Comparison of ENCODE assay signal across 24 cellular contexts in the genomic region with DNA sequence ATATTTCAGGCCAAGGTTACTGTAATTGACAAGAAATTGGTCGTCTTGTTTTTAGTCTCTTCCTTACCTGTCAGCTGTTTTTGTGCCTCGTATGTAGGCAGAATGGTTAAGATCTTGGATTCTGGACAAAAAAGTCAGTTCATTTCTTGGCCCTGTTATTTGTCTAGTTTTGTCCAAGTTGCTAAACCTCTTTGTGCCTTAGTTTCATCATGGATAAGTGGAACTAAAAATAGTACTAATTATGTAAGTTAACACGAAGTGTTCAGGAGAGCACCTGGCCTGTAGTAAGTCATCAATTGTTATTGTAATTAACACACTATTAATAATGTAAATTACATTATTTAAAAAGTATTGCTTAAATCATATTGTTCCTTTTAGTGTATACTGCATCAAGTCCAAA.
"Had no signal": no experiment of that assay in that cellular context is flagged by ENCODE, and none has a peak within 500 bp of the region (broad histone marks: within the 10 kb centered on the region; RNA-seq: fewer than 3 reads in every experiment).

No MANE protein-coding gene starts in this region.

- H3K4me1 ChIP-seq: neural progenitor cell, parathyroid adenoma, uterus had no signal

- ATAC-seq: heart left ventricle; natural killer cell; psoas muscle; sciatic nerve; stimulated activated naive B cell treated with anti-CD40 and anti-IgM and Interleukin-4, amounts not matched to agents 10 μg/mL and 1 μg/mL and 100 μg/mL, for 72 hours; stimulated activated naive CD8-positive, alpha-beta T cell treated with anti-CD3 and anti-CD28 coated beads, Interleukin-15, Interleukin-2, amounts not matched to agents 100 U/mL and 50 U/mL, for 24 hours had no signal

- DNase-seq: heart left ventricle; islet precursor cell; lower lobe of right lung; naive B cell; natural killer cell; nephron progenitor cell; occipital lobe; psoas muscle; stimulated activated CD4-positive, alpha-beta T cell treated with anti-CD3 and anti-CD28 coated beads, Interleukin-12 subunit alpha, Interleukin-12 subunit beta, amount 100 ng/mL, for 4 hours; stimulated activated CD4-positive, alpha-beta T cell treated with anti-CD3 and anti-CD28 coated beads, Interleukin-15, amount 100 ng/mL, for 24 hours; stimulated activated CD4-positive, alpha-beta T cell treated with anti-CD3 and anti-CD28 coated beads, Interleukin-2, amount 100 ng/mL, for 24 hours; stimulated activated CD4-positive, alpha-beta T cell treated with anti-CD3 and anti-CD28 coated beads, Interleukin-4, amount 100 ng/mL, for 1 hour; stimulated activated naive B cell treated with anti-CD40 and anti-IgM and Interleukin-4, amounts not matched to agents 10 μg/mL and 1 μg/mL and 100 μg/mL, for 72 hours; stimulated activated naive CD8-positive, alpha-beta T cell treated with anti-CD3 and anti-CD28 coated beads, Interleukin-15, Interleukin-2, amounts not matched to agents 100 U/mL and 50 U/mL, for 24 hours; tibial artery; trophoblast cell; uterus had no signal

- H3K4me2 ChIP-seq: neural progenitor cell had no signal

- H3K9me3 ChIP-seq: heart left ventricle, lower lobe of right lung, neutrophil, psoas muscle, suprapubic skin, thoracic aorta, tibial artery, uterus had no signal

- H3K27ac ChIP-seq: lower lobe of right lung, neural progenitor cell, neutrophil, parathyroid adenoma, psoas muscle, suprapubic skin, thoracic aorta, tibial artery had no signal

- H3K4me3 ChIP-seq: heart left ventricle, lower lobe of right lung, neural progenitor cell, psoas muscle, skin epidermis, suprapubic skin, thoracic aorta, tibial artery, uterus had no signal

- H3K36me3 ChIP-seq: heart left ventricle, lower lobe of right lung, neural progenitor cell, neutrophil, suprapubic skin, thoracic aorta, tibial artery, uterus had no signal

- H3K27me3 ChIP-seq: heart left ventricle, neural progenitor cell, neutrophil, suprapubic skin, tibial artery, uterus had no signal

- H3K9ac ChIP-seq: neural progenitor cell, parathyroid adenoma had no signal
